14 cellular contexts compared by ENCODE assay signal in genomic region chr13:26992951-26993490, GRCh38.
"Had no signal": no experiment of that assay in that cellular context is flagged by ENCODE, and none has a peak within 500 bp of the region (broad histone marks: within the 10 kb centered on the region; RNA-seq: fewer than 3 reads in every experiment).

No MANE protein-coding gene starts in this region.

- H3K9me3 ChIP-seq: body of pancreas, left lung, right lobe of liver had no signal

- H3K36me3 ChIP-seq: left lung, right lobe of liver, tibial nerve had no signal

- H3K4me3 ChIP-seq: body of pancreas, left lung, right lobe of liver, tibial nerve had no signal

- H3K27me3 ChIP-seq: body of pancreas, right lobe of liver, tibial nerve had no signal

- H3K27ac ChIP-seq: body of pancreas, left lung had no signal

- H3K4me1 ChIP-seq: left lung had no signal

- DNase-seq: activated CD4-positive, alpha-beta T cell treated with anti-CD3 and anti-CD28 coated beads, Interleukin-2, amount 50 U/mL, for 4 hours; activated CD4-positive, CD25-positive, alpha-beta regulatory T cell treated with anti-CD3 and anti-CD28 coated beads, Interleukin-2, amount 50 U/mL, for 72 hours; activated effector memory CD4-positive, alpha-beta T cell treated with anti-CD3 and anti-CD28 coated beads, Interleukin-2, amount 50 U/mL, for 16 hours; activated T-cell treated with anti-CD3 and anti-CD28 coated beads, Interleukin-2, amount 50 U/mL, for 4 hours; amniotic stem cell; body of pancreas; central memory CD4-positive, alpha-beta T cell; immature natural killer cell; left lung; mesenchymal stem cell; naive thymus-derived CD4-positive, alpha-beta T cell; stimulated activated naive CD8-positive, alpha-beta T cell treated with anti-CD3 and anti-CD28 coated beads, Interleukin-15, Interleukin-2, amounts not matched to agents 100 U/mL and 50 U/mL, for 24 hours had no signal
